In the genomic region with DNA sequence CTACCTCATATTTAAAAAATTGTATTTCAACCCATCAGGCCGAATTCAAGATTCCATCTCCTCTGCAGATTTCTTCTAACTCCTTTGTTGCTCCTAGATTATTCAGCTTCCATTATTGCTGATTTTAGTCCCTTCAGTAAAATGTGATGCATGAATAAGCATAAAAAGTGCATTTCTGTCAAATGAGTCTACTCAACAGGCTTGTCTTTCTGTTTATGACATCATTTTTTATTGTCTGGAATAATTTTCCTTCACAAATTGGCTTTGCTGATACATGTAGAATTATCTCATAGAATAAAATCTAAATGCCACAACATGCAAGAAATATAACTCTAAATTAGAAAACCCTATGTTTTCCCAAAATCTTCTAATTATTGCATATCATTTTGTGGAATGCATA, we compare ENCODE assay signal across 28 cellular contexts. TPM values are rescaled to one million over a fixed set of nuclear protein-coding genes. Genes with fewer than 3 reads are reported as not detected.
DNase-seq lines count a peak whose midpoint lies in the region; ATAC-seq, FAIRE-seq and TF ChIP-seq lines count a peak whose summit lies in the region.
"Had no signal": no experiment of that assay in that cellular context is flagged by ENCODE, and none has a peak within 500 bp of the region (broad histone marks: within the 10 kb centered on the region; RNA-seq: fewer than 3 reads in every experiment).

No MANE protein-coding gene starts in this region.

- FAIRE-seq in HepG2 (lab: Jason Lieb, UNC), result no peak
- FAIRE-seq in GM19239 (lab: Jason Lieb, UNC), result no peak
- FAIRE-seq: A204.1, G401.6, GM12891 had no signal

- no peaks in the 10 kb centered on the region for H3K79me2 ChIP-seq in HepG2 (ENCODE audit: insufficient read depth, low read length)
- H3K79me2 ChIP-seq in PC-3 (ENCODE audit: low read length), result no peaks in the 10 kb centered on the region

- TF ChIP-seq CTCF in HepG2 (CRISPR knock-in tag; IDR thresholded peaks at IDR 0.05) (no peak), right lobe of liver (IDR thresholded peaks at IDR 0.05) (no peak), PC-3 (conservative IDR thresholded peaks at IDR 0.05; ENCODE audit: low read depth, low read length) (no peak)

- TF ChIP-seq POLR2A in HepG2 (IDR thresholded peaks at IDR 0.05; ENCODE audit: insufficient read depth in 1 of 2, low read depth in 2 of 2, low read length in 2 of 2) (no peak), right lobe of liver (IDR thresholded peaks at IDR 0.05) (no peak)

- no peak for TF ChIP-seq EP300 in HepG2 (IDR thresholded peaks at IDR 0.05; ENCODE audit: low read depth in 2 of 2, low read length in 2 of 2)
- no peak for TF ChIP-seq EP300 in HepG2 (CRISPR knock-in tag; IDR thresholded peaks at IDR 0.05; ENCODE audit: borderline replicate concordance)

- ATAC-seq in HepG2 (no peak), right lobe of liver (no peak), PC-3 (no peak), HG03378 (IDR thresholded peaks at IDR 0.05; ENCODE audit: unreplicated experiment) (no peak)

- TF ChIP-seq RAD21 in HepG2 (CRISPR knock-in tag; IDR thresholded peaks at IDR 0.05), result no peak

- in situ Hi-C loops in HepG2 (cut with HindIII; ENCODE audit: extremely low pct_ligation_motif_present, low pct_unique_long_range_greater_than_20kb), result no loop called here

- H3K9me3 ChIP-seq in HepG2 (ENCODE audit: low read length) (peaks cover 79% of the 10 kb centered on the region), right lobe of liver (no peaks in the 10 kb centered on the region), PC-3 (ENCODE audit: low read length) (0 out of 2 replicates have a peak, but pooled peaks cover 7% of the 10 kb centered on the region)
- H3K9me3 ChIP-seq: BE2C, BLaER1 had no signal

- BruUV-seq in HepG2 (replicated peaks; lab: Mats Ljungman, UMichigan), result no TSS peak
- no TSS peak for BruUV-seq in PC-3 (replicated peaks; lab: Mats Ljungman, UMichigan)

- H3K4me1 ChIP-seq in HepG2 (ENCODE audit: insufficient read depth, low read length) (no peaks in the 10 kb centered on the region), right lobe of liver (no peaks in the 10 kb centered on the region), PC-3 (ENCODE audit: insufficient read depth, low read length) (peaks cover 45% of the 10 kb centered on the region)
- H3K4me1 ChIP-seq: BE2C, BLaER1 had no signal

- POLR2A ChIA-PET in HepG2 (lab: Yijun Ruan, JAX), result no interaction called here
- POLR2A ChIA-PET in PC-3 (lab: Charles Lee; ENCODE audit: unreplicated experiment), result no interaction called here

- H2AFZ ChIP-seq in HepG2 (ENCODE audit: low read length), result no peak overlapping the region
- H2AFZ ChIP-seq in PC-3 (ENCODE audit: low read length), result no peak overlapping the region

- 0% methylated on average over 1 of the region's 1 CpG for WGBS in HepG2 (ENCODE audit: low lambda C conversion rate)
- 7% methylated on average over 1 of the region's 1 CpG for WGBS in right lobe of liver (ENCODE audit: insufficient coverage, low coverage, low lambda C conversion rate, missing lambda C conversion rate)

- H3K9me2 ChIP-seq in PC-3 (replicated peaks; ENCODE audit: low read length), result no peaks in the 10 kb centered on the region

- H4K20me1 ChIP-seq in HepG2 (ENCODE audit: insufficient read depth, low read length), result no peaks in the 10 kb centered on the region
- no peaks in the 10 kb centered on the region for H4K20me1 ChIP-seq in PC-3 (ENCODE audit: low read length)
- H4K20me1 ChIP-seq: BLaER1 had no signal

- H3K4me3 ChIP-seq in HepG2 (replicated peaks in 1 of 3; ENCODE audit: insufficient read depth in 1 of 3, low read depth in 2 of 3, low read length in 3 of 3) (no peak overlapping the region), right lobe of liver (no peak overlapping the region), PC-3 (ENCODE audit: low read length) (no peak overlapping the region)
- H3K4me3 ChIP-seq: BLaER1 had no signal

- no peak overlapping the region for H3K27ac ChIP-seq in HepG2 (ENCODE audit: extremely low read length, insufficient read depth, low read length)
- H3K27ac ChIP-seq in right lobe of liver, result no peak overlapping the region
- H3K27ac ChIP-seq in PC-3 (ENCODE audit: low read length), result no peak overlapping the region
- H3K27ac ChIP-seq: BLaER1 had no signal

- H3K27me3 ChIP-seq in HepG2 (ENCODE audit: control insufficient read depth in 1 of 2, insufficient read depth in 2 of 2, low read length in 2 of 2) (no peaks in the 10 kb centered on the region), right lobe of liver (no peaks in the 10 kb centered on the region), PC-3 (ENCODE audit: low read length) (no peaks in the 10 kb centered on the region)
- H3K27me3 ChIP-seq: BE2C, BLaER1 had no signal

- intact Hi-C loops in HepG2 (cut with micrococcal nuclease; ENCODE audit: unreplicated experiment), result no loop called here
- intact Hi-C loops in right lobe of liver (cut with DNase I), result no loop called here
- intact Hi-C loops in PC-3 (cut with micrococcal nuclease), result loop anchor here (5.0 kb wide), 1 partner anchor 86 kb away; no protein-coding TSS in a partner anchor

- CTCF ChIA-PET in HepG2 (lab: Yijun Ruan, JAX; ENCODE audit: low intra/inter-chr PET ratio, low total read pairs), result no interaction called here
- CTCF ChIA-PET in PC-3 (lab: Charles Lee), result no interaction called here

- no peaks in the 10 kb centered on the region for H3K36me3 ChIP-seq in HepG2 (replicated peaks in 1 of 2; ENCODE audit: control insufficient read depth in 1 of 2, insufficient read depth in 2 of 2, low read length in 2 of 2)
- no peaks in the 10 kb centered on the region for H3K36me3 ChIP-seq in right lobe of liver
- H3K36me3 ChIP-seq in PC-3 (ENCODE audit: low read depth, low read length), result no peaks in the 10 kb centered on the region
- H3K36me3 ChIP-seq: BE2C, BLaER1 had no signal

- H3F3A ChIP-seq in PC-3 (ENCODE audit: low read length, unreplicated experiment), result peaks cover 7% of the 10 kb centered on the region

- DNase-seq in HepG2 (ENCODE audit: low spot score), result no peak
- DNase-seq in right lobe of liver, result no peak
- DNase-seq in PC-3, result peak; percentile 53
- DNase-seq in GM19239 (ENCODE audit: insufficient read length, low spot score), result no peak
- DNase-seq: 8988T; ACHN; BE2C; C1 segment of cervical spinal cord; CD4-positive, alpha-beta memory T cell; CD4-positive, CD25-positive, alpha-beta regulatory T cell; CD8-positive, alpha-beta memory T cell; COR-L47; DMS 273 treated with DMSO at 0.1 percent for 48 hours; DMS153; DMS53; DMS79; DND-41; EL; GF-D8 had no signal

- H3K4me2 ChIP-seq in HepG2 (ENCODE audit: low read depth, low read length) (no peak overlapping the region), PC-3 (ENCODE audit: low read length) (no peak overlapping the region)
- H3K4me2 ChIP-seq: BLaER1 had no signal

- H3K9ac ChIP-seq in HepG2 (ENCODE audit: insufficient read depth, low read depth, low read length) (no peak overlapping the region), PC-3 (ENCODE audit: low read length) (no peak overlapping the region)
- H3K9ac ChIP-seq: BLaER1 had no signal

RNA-seq across cellular contexts. Expression of a gene that starts 1.6 kb away (rescaled TPM):
- not detected in 2 replicates for total RNA-seq in HepG2 (2016; rRNA removed; fragmentation: Illumina TruSeq; extraction: Trizol)
- total RNA-seq in HepG2 (2016; cell fraction: cytosol; rRNA removed; fragmentation: Illumina TruSeq; extraction: Trizol; ENCODE audit: low read depth), result not detected in 2 replicates
- not detected in 2 replicates for total RNA-seq in HepG2 (2016; cell fraction: insoluble cytoplasmic fraction; rRNA removed; fragmentation: Illumina TruSeq; extraction: Trizol)
- total RNA-seq in HepG2 (2016; cell fraction: membrane; rRNA removed; fragmentation: Illumina TruSeq; extraction: Trizol), result not detected in 2 replicates
- total RNA-seq in HepG2 (2016; cell fraction: nucleus; rRNA removed; fragmentation: Illumina TruSeq; extraction: Trizol), result not detected in 2 replicates
- polyA plus RNA-seq in HepG2 (2011; rRNA removed), result not detected in 2 replicates
- polyA plus RNA-seq in HepG2 (2011; cell fraction: cytosol; rRNA removed), result not detected in 2 replicates
- not detected in 2 replicates for polyA plus RNA-seq in HepG2 (2011; cell fraction: nucleus; rRNA removed)
- polyA plus RNA-seq in HepG2 (2012), result not detected in 2 replicates
- polyA plus RNA-seq in HepG2 (2016; cell fraction: cytosol; fragmentation: Illumina TruSeq; extraction: Trizol; ENCODE audit: low read depth), result not detected in 2 replicates
- not detected in 2 replicates for polyA plus RNA-seq in HepG2 (2016; cell fraction: insoluble cytoplasmic fraction; fragmentation: Illumina TruSeq; extraction: Trizol; ENCODE audit: low read depth)
- not detected in 2 replicates for polyA plus RNA-seq in HepG2 (2016; cell fraction: membrane; fragmentation: Illumina TruSeq; extraction: Trizol; ENCODE audit: low read depth)
- not detected in 2 replicates for polyA plus RNA-seq in HepG2 (2016; cell fraction: nucleus; fragmentation: Illumina TruSeq; extraction: Trizol; ENCODE audit: insufficient read depth, low read depth)
- not detected in 2 replicates for polyA minus RNA-seq in HepG2 (2011; rRNA and poly(A)+ RNA removed; ENCODE audit: low replicate concordance)
- not detected in 2 replicates for polyA minus RNA-seq in HepG2 (2011; cell fraction: cytosol; rRNA and poly(A)+ RNA removed)
- polyA minus RNA-seq in HepG2 (2011; cell fraction: nucleus; rRNA and poly(A)+ RNA removed), result not detected in 2 replicates
- not detected for total RNA-seq in right lobe of liver
- total RNA-seq in PC-3 (2014; rRNA removed), result not detected in 2 replicates
- total RNA-seq: A673; CD4-positive, alpha-beta memory T cell; CD4-positive, CD25-positive, alpha-beta regulatory T cell; CD8-positive, alpha-beta memory T cell; Daoy had no signal
- polyA plus RNA-seq: AG04450; CD14-positive monocyte; CD4-positive, alpha-beta memory T cell; CD4-positive, CD25-positive, alpha-beta regulatory T cell; CD8-positive, alpha-beta memory T cell had no signal

RNA-seq across cellular contexts. Expression of a gene that starts 31.3 kb away (rescaled TPM):
- not detected in 2 replicates for total RNA-seq in HepG2 (2016; rRNA removed; fragmentation: Illumina TruSeq; extraction: Trizol)
- total RNA-seq in HepG2 (2016; cell fraction: cytosol; rRNA removed; fragmentation: Illumina TruSeq; extraction: Trizol; ENCODE audit: low read depth), result not detected in 2 replicates
- not detected in 2 replicates for total RNA-seq in HepG2 (2016; cell fraction: insoluble cytoplasmic fraction; rRNA removed; fragmentation: Illumina TruSeq; extraction: Trizol)
- not detected in 2 replicates for total RNA-seq in HepG2 (2016; cell fraction: membrane; rRNA removed; fragmentation: Illumina TruSeq; extraction: Trizol)
- total RNA-seq in HepG2 (2016; cell fraction: nucleus; rRNA removed; fragmentation: Illumina TruSeq; extraction: Trizol), result not detected in 2 replicates
- not detected in 2 replicates for polyA plus RNA-seq in HepG2 (2011; rRNA removed)
- polyA plus RNA-seq in HepG2 (2011; cell fraction: cytosol; rRNA removed), result not detected in 2 replicates
- not detected in 2 replicates for polyA plus RNA-seq in HepG2 (2011; cell fraction: nucleus; rRNA removed)
- polyA plus RNA-seq in HepG2 (2012), result not detected in 2 replicates
- polyA plus RNA-seq in HepG2 (2016; cell fraction: cytosol; fragmentation: Illumina TruSeq; extraction: Trizol; ENCODE audit: low read depth), result not detected in 2 replicates
- polyA plus RNA-seq in HepG2 (2016; cell fraction: insoluble cytoplasmic fraction; fragmentation: Illumina TruSeq; extraction: Trizol; ENCODE audit: low read depth), result not detected in 2 replicates
- polyA plus RNA-seq in HepG2 (2016; cell fraction: membrane; fragmentation: Illumina TruSeq; extraction: Trizol; ENCODE audit: low read depth), result not detected in 2 replicates
- not detected in 2 replicates for polyA plus RNA-seq in HepG2 (2016; cell fraction: nucleus; fragmentation: Illumina TruSeq; extraction: Trizol; ENCODE audit: insufficient read depth, low read depth)
- polyA minus RNA-seq in HepG2 (2011; rRNA and poly(A)+ RNA removed; ENCODE audit: low replicate concordance), result not detected in 2 replicates
- not detected in 2 replicates for polyA minus RNA-seq in HepG2 (2011; cell fraction: cytosol; rRNA and poly(A)+ RNA removed)
- polyA minus RNA-seq in HepG2 (2011; cell fraction: nucleus; rRNA and poly(A)+ RNA removed), result not detected in 2 replicates
- not detected for total RNA-seq in right lobe of liver
- not detected in 2 replicates for total RNA-seq in PC-3 (2014; rRNA removed)
- total RNA-seq: A673; CD4-positive, alpha-beta memory T cell; CD4-positive, CD25-positive, alpha-beta regulatory T cell; CD8-positive, alpha-beta memory T cell; Daoy had no signal
- polyA plus RNA-seq: AG04450; CD14-positive monocyte; CD4-positive, alpha-beta memory T cell; CD4-positive, CD25-positive, alpha-beta regulatory T cell; CD8-positive, alpha-beta memory T cell had no signal

RNA-seq across cellular contexts. Expression of a gene that starts 48.3 kb away (rescaled TPM):
- not detected in 2 replicates for total RNA-seq in HepG2 (2016; rRNA removed; fragmentation: Illumina TruSeq; extraction: Trizol)
- not detected in 2 replicates for total RNA-seq in HepG2 (2016; cell fraction: cytosol; rRNA removed; fragmentation: Illumina TruSeq; extraction: Trizol; ENCODE audit: low read depth)
- total RNA-seq in HepG2 (2016; cell fraction: insoluble cytoplasmic fraction; rRNA removed; fragmentation: Illumina TruSeq; extraction: Trizol), result not detected in 2 replicates
- not detected in 2 replicates for total RNA-seq in HepG2 (2016; cell fraction: membrane; rRNA removed; fragmentation: Illumina TruSeq; extraction: Trizol)
- total RNA-seq in HepG2 (2016; cell fraction: nucleus; rRNA removed; fragmentation: Illumina TruSeq; extraction: Trizol), result not detected in 2 replicates
- polyA plus RNA-seq in HepG2 (2011; rRNA removed), result not detected in 2 replicates
- polyA plus RNA-seq in HepG2 (2011; cell fraction: cytosol; rRNA removed), result not detected in 2 replicates
- polyA plus RNA-seq in HepG2 (2011; cell fraction: nucleus; rRNA removed), result not detected in 2 replicates
- polyA plus RNA-seq in HepG2 (2012), result not detected in 2 replicates
- not detected in 2 replicates for polyA plus RNA-seq in HepG2 (2016; cell fraction: cytosol; fragmentation: Illumina TruSeq; extraction: Trizol; ENCODE audit: low read depth)
- polyA plus RNA-seq in HepG2 (2016; cell fraction: insoluble cytoplasmic fraction; fragmentation: Illumina TruSeq; extraction: Trizol; ENCODE audit: low read depth), result not detected in 2 replicates
- not detected in 2 replicates for polyA plus RNA-seq in HepG2 (2016; cell fraction: membrane; fragmentation: Illumina TruSeq; extraction: Trizol; ENCODE audit: low read depth)
- polyA plus RNA-seq in HepG2 (2016; cell fraction: nucleus; fragmentation: Illumina TruSeq; extraction: Trizol; ENCODE audit: insufficient read depth, low read depth), result not detected in 2 replicates
- polyA minus RNA-seq in HepG2 (2011; rRNA and poly(A)+ RNA removed; ENCODE audit: low replicate concordance), result not detected in 2 replicates
- not detected in 2 replicates for polyA minus RNA-seq in HepG2 (2011; cell fraction: cytosol; rRNA and poly(A)+ RNA removed)
- not detected in 2 replicates for polyA minus RNA-seq in HepG2 (2011; cell fraction: nucleus; rRNA and poly(A)+ RNA removed)
- not detected for total RNA-seq in right lobe of liver
- not detected in 2 replicates for total RNA-seq in PC-3 (2014; rRNA removed)
- total RNA-seq: A673; CD4-positive, CD25-positive, alpha-beta regulatory T cell; CD8-positive, alpha-beta memory T cell had no signal
- polyA plus RNA-seq: AG04450; CD14-positive monocyte; CD4-positive, alpha-beta memory T cell; CD4-positive, CD25-positive, alpha-beta regulatory T cell; CD8-positive, alpha-beta memory T cell had no signal

RNA-seq across cellular contexts. Expression of a gene that starts 53.8 kb away (rescaled TPM):
- total RNA-seq in HepG2 (2016; rRNA removed; fragmentation: Illumina TruSeq; extraction: Trizol), result not detected in 2 replicates
- not detected in 2 replicates for total RNA-seq in HepG2 (2016; cell fraction: cytosol; rRNA removed; fragmentation: Illumina TruSeq; extraction: Trizol; ENCODE audit: low read depth)
- not detected in 2 replicates for total RNA-seq in HepG2 (2016; cell fraction: insoluble cytoplasmic fraction; rRNA removed; fragmentation: Illumina TruSeq; extraction: Trizol)
- not detected in 2 replicates for total RNA-seq in HepG2 (2016; cell fraction: membrane; rRNA removed; fragmentation: Illumina TruSeq; extraction: Trizol)
- total RNA-seq in HepG2 (2016; cell fraction: nucleus; rRNA removed; fragmentation: Illumina TruSeq; extraction: Trizol), result not detected in 2 replicates
- polyA plus RNA-seq in HepG2 (2011; rRNA removed), result not detected in 2 replicates
- not detected in 2 replicates for polyA plus RNA-seq in HepG2 (2011; cell fraction: cytosol; rRNA removed)
- polyA plus RNA-seq in HepG2 (2011; cell fraction: nucleus; rRNA removed), result not detected in 2 replicates
- polyA plus RNA-seq in HepG2 (2012), result not detected in 2 replicates
- not detected in 2 replicates for polyA plus RNA-seq in HepG2 (2016; cell fraction: cytosol; fragmentation: Illumina TruSeq; extraction: Trizol; ENCODE audit: low read depth)
- polyA plus RNA-seq in HepG2 (2016; cell fraction: insoluble cytoplasmic fraction; fragmentation: Illumina TruSeq; extraction: Trizol; ENCODE audit: low read depth), result not detected in 2 replicates
- polyA plus RNA-seq in HepG2 (2016; cell fraction: membrane; fragmentation: Illumina TruSeq; extraction: Trizol; ENCODE audit: low read depth), result not detected in 2 replicates
- polyA plus RNA-seq in HepG2 (2016; cell fraction: nucleus; fragmentation: Illumina TruSeq; extraction: Trizol; ENCODE audit: insufficient read depth, low read depth), result not detected in 2 replicates
- not detected in 2 replicates for polyA minus RNA-seq in HepG2 (2011; rRNA and poly(A)+ RNA removed; ENCODE audit: low replicate concordance)
- not detected in 2 replicates for polyA minus RNA-seq in HepG2 (2011; cell fraction: cytosol; rRNA and poly(A)+ RNA removed)
- polyA minus RNA-seq in HepG2 (2011; cell fraction: nucleus; rRNA and poly(A)+ RNA removed), result not detected in 2 replicates
- total RNA-seq in right lobe of liver, result not detected
- total RNA-seq in PC-3 (2014; rRNA removed), result not detected in 2 replicates
- total RNA-seq: CD4-positive, alpha-beta memory T cell; CD4-positive, CD25-positive, alpha-beta regulatory T cell; CD8-positive, alpha-beta memory T cell; Daoy had no signal
- polyA plus RNA-seq: AG04450; CD14-positive monocyte; CD4-positive, alpha-beta memory T cell; CD4-positive, CD25-positive, alpha-beta regulatory T cell; CD8-positive, alpha-beta memory T cell had no signal
